Comparison of ENCODE assay signal across 8 cellular contexts in genomic region chr5:141094481-141095262, GRCh38. TPM values are rescaled to one million over a fixed set of nuclear protein-coding genes. Genes with fewer than 3 reads are reported as not detected.
DNase-seq lines count a peak whose midpoint lies in the region; ATAC-seq and TF ChIP-seq lines count a peak whose summit lies in the region.

TSS of gene PCDHB2 (plus strand) at chr5:141094615. CDS start at chr5:141094791, 176 bp downstream.

- DNase-seq in AG20443 (ENCODE audit: low spot score) (peak; percentile 54), M059J (ENCODE audit: low read depth) (peak; percentile 40), cardiac muscle cell (ENCODE audit: low read depth in 1 of 2, low spot score in 1 of 2) (peak; percentile 6 to 91), retina (peak; percentile 49), cortex of kidney (lab: John Stamatoyannopoulos, UW) (no peak)
- DNase-seq in T-helper 2 cell treated with Interferon-gamma antibody and Interleukin-4, amounts not matched to agents 5 μg/mL and 100 μg/mL, for 36 hours (ENCODE audit: low spot score): no peak
- DNase-seq in activated CD8-positive, alpha-beta memory T cell treated with anti-CD3 and anti-CD28 coated beads, Interleukin-2, amount 10 ng/mL, durations not matched to agents 7 days and 5 days: no peak

- no peaks in the 10 kb centered on the region for H3K9me3 ChIP-seq in cardiac muscle cell (ENCODE audit: low read depth)

- peak within 1 kb of the TSS; percentile 50 for H3K4me3 Mint-ChIP-seq in T-helper 2 cell treated with Interferon-gamma antibody and Interleukin-4, amounts not matched to agents 5 μg/mL and 100 μg/mL, for 36 hours
- H3K4me3 Mint-ChIP-seq in activated CD8-positive, alpha-beta memory T cell treated with anti-CD3 and anti-CD28 coated beads, Interleukin-2, amount 10 ng/mL, durations not matched to agents 7 days and 5 days: no peak within 1 kb of the TSS

- no peaks in the 10 kb centered on the region for H3K27me3 Mint-ChIP-seq in T-helper 2 cell treated with Interferon-gamma antibody and Interleukin-4, amounts not matched to agents 5 μg/mL and 100 μg/mL, for 36 hours (ENCODE audit: low read depth)
- peaks cover 8% of the 10 kb centered on the region for H3K27me3 Mint-ChIP-seq in activated CD8-positive, alpha-beta memory T cell treated with anti-CD3 and anti-CD28 coated beads, Interleukin-2, amount 10 ng/mL, durations not matched to agents 7 days and 5 days

- ATAC-seq in activated CD8-positive, alpha-beta memory T cell treated with anti-CD3 and anti-CD28 coated beads, Interleukin-2, amount 10 ng/mL, durations not matched to agents 7 days and 5 days: no peak
- no peak for ATAC-seq in GM18511 (IDR thresholded peaks at IDR 0.05; ENCODE audit: unreplicated experiment)

- no peak within 1 kb of the TSS for H3K27ac Mint-ChIP-seq in T-helper 2 cell treated with Interferon-gamma antibody and Interleukin-4, amounts not matched to agents 5 μg/mL and 100 μg/mL, for 36 hours
- H3K27ac Mint-ChIP-seq in activated CD8-positive, alpha-beta memory T cell treated with anti-CD3 and anti-CD28 coated beads, Interleukin-2, amount 10 ng/mL, durations not matched to agents 7 days and 5 days: no peak within 1 kb of the TSS

- CTCF ChIA-PET in activated CD8-positive, alpha-beta memory T cell treated with anti-CD3 and anti-CD28 coated beads, Interleukin-2, amount 10 ng/mL, durations not matched to agents 7 days and 5 days (lab: Charles Lee): no interaction called here

- TF ChIP-seq CTCF in cardiac muscle cell (IDR thresholded peaks at IDR 0.05; ENCODE audit: low read depth, low read length): no peak

- H3K27ac ChIP-seq in cardiac muscle cell: peak within 1 kb of the TSS; percentile 91

- H3K36me3 ChIP-seq in cardiac muscle cell: no peaks in the 10 kb centered on the region

- no peaks in the 10 kb centered on the region for H3K27me3 ChIP-seq in cardiac muscle cell

- no peaks in the 10 kb centered on the region for H3K36me3 Mint-ChIP-seq in T-helper 2 cell treated with Interferon-gamma antibody and Interleukin-4, amounts not matched to agents 5 μg/mL and 100 μg/mL, for 36 hours (ENCODE audit: low read depth)
- peaks cover 2% of the 10 kb centered on the region for H3K36me3 Mint-ChIP-seq in activated CD8-positive, alpha-beta memory T cell treated with anti-CD3 and anti-CD28 coated beads, Interleukin-2, amount 10 ng/mL, durations not matched to agents 7 days and 5 days

- H3K4me1 Mint-ChIP-seq in T-helper 2 cell treated with Interferon-gamma antibody and Interleukin-4, amounts not matched to agents 5 μg/mL and 100 μg/mL, for 36 hours (ENCODE audit: low read depth): no peaks in the 10 kb centered on the region
- no peaks in the 10 kb centered on the region for H3K4me1 Mint-ChIP-seq in activated CD8-positive, alpha-beta memory T cell treated with anti-CD3 and anti-CD28 coated beads, Interleukin-2, amount 10 ng/mL, durations not matched to agents 7 days and 5 days

- peaks cover 32% of the 10 kb centered on the region for H3K9me3 Mint-ChIP-seq in T-helper 2 cell treated with Interferon-gamma antibody and Interleukin-4, amounts not matched to agents 5 μg/mL and 100 μg/mL, for 36 hours
- peaks cover 16% of the 10 kb centered on the region for H3K9me3 Mint-ChIP-seq in activated CD8-positive, alpha-beta memory T cell treated with anti-CD3 and anti-CD28 coated beads, Interleukin-2, amount 10 ng/mL, durations not matched to agents 7 days and 5 days (ENCODE audit: low read depth)

- no peaks in the 10 kb centered on the region for H3K4me1 ChIP-seq in cardiac muscle cell (ENCODE audit: low read depth)

- H3K4me3 ChIP-seq in cardiac muscle cell: peak within 1 kb of the TSS; percentile 47

RNA-seq across cellular contexts. Expression of gene PCDHB2, which starts in this region (rescaled TPM):
- 0.32 and 2.1 TPM in 2 replicates for total RNA-seq in M059J (2014; rRNA removed; shearing (Covaris generic))
- total RNA-seq in cardiac muscle cell: 43.9 and 51.5 TPM in 2 replicates
- polyA plus RNA-seq in cardiac muscle cell: 25.0 and 31.2 TPM in 2 replicates
- not detected for total RNA-seq in activated CD8-positive, alpha-beta memory T cell treated with anti-CD3 and anti-CD28 coated beads, Interleukin-2, amount 10 ng/mL, durations not matched to agents 7 days and 5 days

Comparison
In these comparisons a context has a peak if more than half of its experiments do, and no peak if none do; other contexts are left out.
1. RNA of gene PCDHB2 (total RNA-seq): 43.9 to 51.5 TPM in cardiac muscle cell; 0.32 to 2.1 TPM in M059J and not detected in activated CD8-positive, alpha-beta memory T cell treated with anti-CD3 and anti-CD28 coated beads, Interleukin-2, amount 10 ng/mL, durations not matched to agents 7 days and 5 days; every median in the first group is over 10 times any median in the second.
2. DNase-seq: peak in AG20443 (single experiment), M059J (single experiment), cardiac muscle cell (2 of 2) and retina (single experiment); none in T-helper 2 cell treated with Interferon-gamma antibody and Interleukin-4, amounts not matched to agents 5 μg/mL and 100 μg/mL, for 36 hours (single experiment), activated CD8-positive, alpha-beta memory T cell treated with anti-CD3 and anti-CD28 coated beads, Interleukin-2, amount 10 ng/mL, durations not matched to agents 7 days and 5 days (single experiment) and cortex of kidney (single experiment).